8 cellular contexts compared by ENCODE assay signal in the genomic region with DNA sequence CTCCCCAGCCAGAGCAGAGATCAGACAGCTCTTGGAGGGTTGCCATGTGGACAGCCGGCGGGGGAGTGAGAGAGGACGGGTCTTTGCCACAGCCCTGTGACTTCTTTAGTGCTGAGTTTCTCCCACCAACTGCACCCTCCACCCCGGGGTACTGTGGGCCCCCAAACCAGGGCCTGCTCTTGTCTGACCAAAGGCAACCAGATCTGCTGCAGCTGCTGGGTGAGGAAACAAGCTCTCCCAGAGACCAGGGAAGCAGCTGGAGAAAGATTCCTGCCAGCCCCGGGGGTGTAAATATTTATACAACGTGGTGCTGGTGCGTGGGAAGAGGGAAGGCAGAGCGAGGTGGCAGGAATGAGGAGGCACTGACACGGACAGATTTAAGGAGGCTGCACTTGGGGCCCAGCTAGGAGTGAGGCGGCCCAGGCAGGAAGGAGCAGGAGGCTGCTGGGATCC. TPM values are rescaled to one million over a fixed set of nuclear protein-coding genes. Genes with fewer than 3 reads are reported as not detected.
A peak's percentile ranks its signal among the peaks of the same experiment; 100 is the strongest.
DNase-seq lines count a peak whose midpoint lies in the region; ATAC-seq and TF ChIP-seq lines count a peak whose summit lies in the region.

No MANE protein-coding gene starts in this region.

- CTCF ChIA-PET in CD4-positive, alpha-beta memory T cell (lab: Charles Lee; ENCODE audit: partially characterized antibody) = interaction anchor here (0.9 to 7.3 kb wide), 4 partner anchors 8 to 18 kb away, joined by 3 to 53 read pairs (median 3); no protein-coding TSS in a partner anchor

- no peaks in the 10 kb centered on the region for H3K36me3 Mint-ChIP-seq in CD4-positive, alpha-beta memory T cell

- peaks cover 0 to 6% (median 2%) of the 10 kb centered on the region in 8 donors for H3K9me3 Mint-ChIP-seq in CD4-positive, alpha-beta memory T cell

- no peaks in the 10 kb centered on the region for H3K9me3 ChIP-seq in CD4-positive, alpha-beta memory T cell (ENCODE audit: control insufficient read depth in 1 of 2, low read length in 2 of 2)
- H3K9me3 ChIP-seq in breast epithelium (no peaks in the 10 kb centered on the region), right lobe of liver (no peaks in the 10 kb centered on the region), tibial artery (no peaks in the 10 kb centered on the region)

- H3K27me3 ChIP-seq in CD4-positive, alpha-beta memory T cell (ENCODE audit: insufficient read depth, low read length) = no peaks in the 10 kb centered on the region
- H3K27me3 ChIP-seq in breast epithelium (no peaks in the 10 kb centered on the region), right lobe of liver (no peaks in the 10 kb centered on the region), tibial artery (no peaks in the 10 kb centered on the region)

- no peak overlapping the region for H3K27ac ChIP-seq in CD4-positive, alpha-beta memory T cell (ENCODE audit: low read depth, low read length)
- peak overlapping the region; percentile 83 to 85 for H3K27ac ChIP-seq in breast epithelium
- peak overlapping the region; percentile 53 to 68 (median 63) for H3K27ac ChIP-seq in right lobe of liver
- H3K27ac ChIP-seq in tibial artery = peak overlapping the region; percentile 71 to 84

- 22% methylated on average over 10 of the region's 10 CpGs for WGBS in right lobe of liver (ENCODE audit: insufficient coverage, low coverage, low lambda C conversion rate, missing lambda C conversion rate)

- TF ChIP-seq CTCF in breast epithelium (IDR thresholded peaks at IDR 0.05) (no peak), right lobe of liver (IDR thresholded peaks at IDR 0.05) (no peak), tibial artery (IDR thresholded peaks at IDR 0.05) (no peak)

- DNase-seq in CD4-positive, alpha-beta memory T cell = no peak
- peak; percentile 83 to 90 for DNase-seq in Kasumi-1 (lab: John Stamatoyannopoulos, UW)
- peak in 1 of 2 donors; percentile 57 for DNase-seq in breast epithelium (ENCODE audit: low spot score in 2 of 2)
- peak in 1 of 3 donors; percentile 62 for DNase-seq in right lobe of liver
- peak; percentile 48 to 84 for DNase-seq in tibial artery
- DNase-seq in NOMO-1 treated with dmso at 0.1 percent for 144 hours (lab: John Stamatoyannopoulos, UW; ENCODE audit: unreplicated experiment) = no peak
- no peak for DNase-seq in activated CD4-positive, CD25-positive, alpha-beta regulatory T cell (lab: John Stamatoyannopoulos, UW)

- intact Hi-C loops in CD4-positive, alpha-beta memory T cell (cut with micrococcal nuclease) = no loop called here
- intact Hi-C loops in breast epithelium (cut with DNase I; ENCODE audit: low total_unique reads) (loop anchor here (1.0 kb wide), 1 partner anchor 17 kb away; no protein-coding TSS in a partner anchor), right lobe of liver (cut with DNase I) (no loop called here), tibial artery (cut with DNase I; ENCODE audit: low total_unique reads) (no loop called here)

- peaks cover 18% of the 10 kb centered on the region for H3K4me1 ChIP-seq in CD4-positive, alpha-beta memory T cell (ENCODE audit: insufficient read depth, low read length)
- H3K4me1 ChIP-seq in breast epithelium (peaks cover 12 to 15% of the 10 kb centered on the region in 2 donors), right lobe of liver (peaks cover 0 to 25% (median 14%) of the 10 kb centered on the region in 4 donors), tibial artery (peaks cover 0 to 38% (median 27%) of the 10 kb centered on the region in 4 donors)

- POLR2A ChIA-PET in CD4-positive, alpha-beta memory T cell (lab: Charles Lee; ENCODE audit: partially characterized antibody) = interaction anchor here (7.0 to 26.7 kb wide), 2 partner anchors 7 to 19 kb away, joined by 62 to 1973 read pairs; partner anchors contain the start of gene ZFP36L1

- H3K36me3 ChIP-seq in CD4-positive, alpha-beta memory T cell (ENCODE audit: insufficient read depth, low read length) = no peaks in the 10 kb centered on the region
- no peaks in the 10 kb centered on the region for H3K36me3 ChIP-seq in breast epithelium
- H3K36me3 ChIP-seq in right lobe of liver = no peaks in the 10 kb centered on the region
- H3K36me3 ChIP-seq in tibial artery = no peaks in the 10 kb centered on the region

- peak overlapping the region in 1 of 8 donors; percentile 52 for H3K4me3 Mint-ChIP-seq in CD4-positive, alpha-beta memory T cell

- no peak for TF ChIP-seq POLR2A in breast epithelium (IDR thresholded peaks at IDR 0.05)
- no peak for TF ChIP-seq POLR2A in right lobe of liver (IDR thresholded peaks at IDR 0.05)

- no peak overlapping the region for H3K4me3 ChIP-seq in CD4-positive, alpha-beta memory T cell (ENCODE audit: low read length in 2 of 2)
- H3K4me3 ChIP-seq in breast epithelium (no peak overlapping the region), right lobe of liver (no peak overlapping the region), tibial artery (no peak overlapping the region)

- peak overlapping the region in 4 of 7 donors; percentile 23 to 77 (median 70) for H3K27ac Mint-ChIP-seq in CD4-positive, alpha-beta memory T cell

- no peaks in the 10 kb centered on the region for H3K27me3 Mint-ChIP-seq in CD4-positive, alpha-beta memory T cell

- H3K4me1 Mint-ChIP-seq in CD4-positive, alpha-beta memory T cell = peaks cover 13 to 39% (median 19%) of the 10 kb centered on the region in 4 donors

- ATAC-seq in right lobe of liver (peak; percentile 89 to 90 (median 90)), GM18909 (IDR thresholded peaks at IDR 0.05; ENCODE audit: poor library complexity, unreplicated experiment) (no peak)

RNA-seq across cellular contexts. Expression of gene ZFP36L1, which starts 14.3 kb away (rescaled TPM):
- 100 to 1,000 TPM; 227 to 242 TPM for total RNA-seq in CD4-positive, alpha-beta memory T cell
- 100 to 1,000 TPM in 1 of 2 donors, 10 to 100 TPM in 1; 60.3 to 127 TPM for polyA plus RNA-seq in CD4-positive, alpha-beta memory T cell
- total RNA-seq in breast epithelium (100 to 1,000 TPM; 198 to 737 (median 492) TPM), right lobe of liver (100 to 1,000 TPM; 109 to 298 (median 218) TPM)

Comparison
In these comparisons a context has a peak if more than half of its experiments do, and no peak if none do; other contexts are left out.
1. DNase-seq: peak in Kasumi-1 (2 of 2) and tibial artery (2 of 2); none in CD4-positive, alpha-beta memory T cell (0 of 5), NOMO-1 treated with dmso at 0.1 percent for 144 hours (single experiment) and activated CD4-positive, CD25-positive, alpha-beta regulatory T cell (0 of 4).